Comparison of ENCODE assay signal across 9 cellular contexts in genomic region chr9:99056876-99057664, GRCh38. TPM values are rescaled to one million over a fixed set of nuclear protein-coding genes. Genes with fewer than 3 reads are reported as not detected.
DNase-seq lines count a peak whose midpoint lies in the region; ATAC-seq and TF ChIP-seq lines count a peak whose summit lies in the region.
"Had no signal": no experiment of that assay in that cellular context is flagged by ENCODE, and none has a peak within 500 bp of the region (broad histone marks: within the 10 kb centered on the region; RNA-seq: fewer than 3 reads in every experiment).

No MANE protein-coding gene starts in this region.

- H3K4me1 ChIP-seq in OCI-LY3 (ENCODE audit: low read length) = peaks cover 35% of the 10 kb centered on the region
- H3K4me1 ChIP-seq in skeletal muscle satellite cell (ENCODE audit: control insufficient read depth, insufficient read depth, low read length) = peaks cover 29% of the 10 kb centered on the region
- peaks cover 0 to 4% of the 10 kb centered on the region in 2 donors for H3K4me1 ChIP-seq in gastrocnemius medialis

- peak overlapping the region; percentile 16; the same call in 1 of the 2 replicates for H3K9ac ChIP-seq in OCI-LY3 (ENCODE audit: low read length)
- H3K9ac ChIP-seq in skeletal muscle satellite cell (ENCODE audit: low read depth, low read length) = peak overlapping the region; percentile 71

- no peak overlapping the region for H2AFZ ChIP-seq in OCI-LY3 (ENCODE audit: low read depth, low read length)

- TF ChIP-seq POLR2A in gastrocnemius medialis (IDR thresholded peaks at IDR 0.05) = no peak

- H3K27ac ChIP-seq in OCI-LY3 (ENCODE audit: low read length) (peak overlapping the region; percentile 49; the same call in 1 of the 2 replicates), gastrocnemius medialis (peak overlapping the region in 1 of 4 donors; percentile 18)

- H3K4me3 ChIP-seq in OCI-LY3 (ENCODE audit: low read length) (peak overlapping the region; percentile 56; the same call in 1 of the 2 replicates), choroid plexus epithelial cell (ENCODE audit: low read depth, low read length) (no peak overlapping the region), skeletal muscle satellite cell (ENCODE audit: low read length) (peak overlapping the region; percentile 8), gastrocnemius medialis (no peak overlapping the region)

- no peaks in the 10 kb centered on the region for H3K36me3 ChIP-seq in OCI-LY3 (replicated peaks; ENCODE audit: low read depth, low read length)
- H3K36me3 ChIP-seq in skeletal muscle satellite cell (ENCODE audit: insufficient read depth, low read length) = no peaks in the 10 kb centered on the region
- no peaks in the 10 kb centered on the region for H3K36me3 ChIP-seq in gastrocnemius medialis

- no peak for ATAC-seq in GM19463 (IDR thresholded peaks at IDR 0.05; ENCODE audit: unreplicated experiment)
- no peak for ATAC-seq in gastrocnemius medialis

- H3K9me3 ChIP-seq in OCI-LY3 (ENCODE audit: insufficient read depth, low read length) = no peaks in the 10 kb centered on the region
- no peaks in the 10 kb centered on the region for H3K9me3 ChIP-seq in skeletal muscle satellite cell (replicated peaks; ENCODE audit: low read length)
- H3K9me3 ChIP-seq in gastrocnemius medialis = no peaks in the 10 kb centered on the region

- H3K79me2 ChIP-seq in OCI-LY3 (ENCODE audit: low read length) = no peaks in the 10 kb centered on the region

- intact Hi-C loops in gastrocnemius medialis (cut with DNase I; ENCODE audit: low total_unique reads) = no loop called here

- H4K20me1 ChIP-seq in OCI-LY3 (ENCODE audit: insufficient read depth, low read length) = no peaks in the 10 kb centered on the region

- DNase-seq in NOMO-1 treated with DMSO at 0.1 percent for 48 hours (lab: John Stamatoyannopoulos, UW; ENCODE audit: unreplicated experiment) (peak; percentile 33), NOMO-1 treated with dmso at 0.1 percent for 144 hours (lab: John Stamatoyannopoulos, UW; ENCODE audit: unreplicated experiment) (no peak), choroid plexus epithelial cell (ENCODE audit: low read depth) (peak; percentile 90), gastrocnemius medialis (no peak), GM13976 (ENCODE audit: low spot score) (no peak)
- DNase-seq: activated gamma-delta T cell had no signal

- in situ Hi-C loops in gastrocnemius medialis (cut with MboI; ENCODE audit: low sequenced_read_pairs in 4 of 4) (no loop called here), GM13976 (cut with MboI; ENCODE audit: low sequenced_read_pairs, unreplicated experiment) (no loop called here)

- H3K4me2 ChIP-seq in OCI-LY3 (ENCODE audit: low read length) (peak overlapping the region; percentile 88), skeletal muscle satellite cell (ENCODE audit: low read length) (peak overlapping the region; percentile 51)

- TF ChIP-seq CTCF in OCI-LY3 (IDR thresholded peaks at IDR 0.05; ENCODE audit: low read depth, low read length) = no peak
- no peak for TF ChIP-seq CTCF in choroid plexus epithelial cell (conservative IDR thresholded peaks at IDR 0.05; ENCODE audit: low read depth, low read length)
- TF ChIP-seq CTCF in gastrocnemius medialis (IDR thresholded peaks at IDR 0.05 in 4 of 5, conservative IDR thresholded peaks at IDR 0.05 in 1 of 5) = no peak
- no peak for TF ChIP-seq CTCF in GM13976 (IDR thresholded peaks at IDR 0.05; ENCODE audit: borderline replicate concordance, control extremely low read depth, extremely low read depth, insufficient read depth, missing control alignments)

- H3K27me3 ChIP-seq in OCI-LY3 (ENCODE audit: low read depth, low read length) (peaks cover 3% of the 10 kb centered on the region; the same call in 1 of the 2 replicates), skeletal muscle satellite cell (ENCODE audit: control insufficient read depth, insufficient read depth, low read length) (peaks cover 16% of the 10 kb centered on the region), gastrocnemius medialis (no peaks in the 10 kb centered on the region)

RNA-seq across cellular contexts. Expression of gene TGFBR1, which starts 47.8 kb away (rescaled TPM):
- 16.0 and 16.4 TPM in 2 replicates for total RNA-seq in skeletal muscle satellite cell (2012; rRNA removed)
- 10 to 100 TPM; 13.5 to 19.0 (median 14.3) TPM for total RNA-seq in gastrocnemius medialis

Comparison
In these comparisons a context has a peak if more than half of its experiments do, and no peak if none do; other contexts are left out.
1. DNase-seq: peak in NOMO-1 treated with DMSO at 0.1 percent for 48 hours (single experiment) and choroid plexus epithelial cell (single experiment); none in NOMO-1 treated with dmso at 0.1 percent for 144 hours (single experiment), gastrocnemius medialis (0 of 2) and GM13976 (single experiment).
2. H3K4me3 ChIP-seq: peak in OCI-LY3 (single experiment) and skeletal muscle satellite cell (single experiment); none in choroid plexus epithelial cell (single experiment) and gastrocnemius medialis (0 of 4).